Comparison of ENCODE assay signal across 8 cellular contexts in genomic region chr3:49929333-49930240, GRCh38. TPM values are rescaled to one million over a fixed set of nuclear protein-coding genes. Genes with fewer than 3 reads are reported as not detected.
DNase-seq lines count a peak whose midpoint lies in the region; ATAC-seq and TF ChIP-seq lines count a peak whose summit lies in the region.

Gene MON1A (minus strand): TSS chr3:49929811. CDS start chr3:49913346, 16,465 bp downstream.

- no peak within 1 kb of the TSS; the same call in 1 of the 2 replicates for H3K27ac ChIP-seq in HUES6 (ENCODE audit: low read depth, low read length)
- peak within 1 kb of the TSS; percentile 87 to 91 for H3K27ac ChIP-seq in mucosa of rectum (ENCODE audit: low read depth in 2 of 2, low read length in 2 of 2)

- peak; percentile 45 for TF ChIP-seq CTCF in epithelial cell of proximal tubule (conservative IDR thresholded peaks at IDR 0.05; ENCODE audit: low read depth, low read length)

- H3K9me3 ChIP-seq in HUES6 (ENCODE audit: control insufficient read depth, insufficient read depth, low read depth, low read length) (no peaks in the 10 kb centered on the region), mucosa of rectum (ENCODE audit: control insufficient read depth in 2 of 2, low read length in 2 of 2) (no peaks in the 10 kb centered on the region)

- H3K4me3 ChIP-seq in HUES6 (ENCODE audit: low read depth, low read length) (peak within 1 kb of the TSS; percentile 86), epithelial cell of proximal tubule (ENCODE audit: low read depth, low read length) (peak within 1 kb of the TSS; percentile 77), mucosa of rectum (ENCODE audit: low read length in 2 of 2) (peak within 1 kb of the TSS; percentile 80 to 91)

- H3K27me3 ChIP-seq in HUES6 (ENCODE audit: control insufficient read depth, insufficient read depth, low read length) (no peaks in the 10 kb centered on the region), mucosa of rectum (ENCODE audit: control insufficient read depth in 2 of 2, insufficient read depth in 2 of 2, low read length in 2 of 2) (no peaks in the 10 kb centered on the region)

- H3K36me3 ChIP-seq in HUES6 (ENCODE audit: control insufficient read depth, insufficient read depth, low read length) (no peaks in the 10 kb centered on the region), mucosa of rectum (ENCODE audit: control insufficient read depth in 2 of 2, insufficient read depth in 2 of 2, low read length in 2 of 2) (no peaks in the 10 kb centered on the region)

- H3K9ac ChIP-seq in HUES6 (ENCODE audit: low read length), result peak within 1 kb of the TSS; percentile 68
- peak within 1 kb of the TSS; percentile 79 to 83 for H3K9ac ChIP-seq in mucosa of rectum (ENCODE audit: low read depth in 1 of 2, low read length in 2 of 2)

- H3K4me1 ChIP-seq in HUES6 (ENCODE audit: control insufficient read depth, insufficient read depth, low read length) (peaks cover 22% of the 10 kb centered on the region), mucosa of rectum (ENCODE audit: control insufficient read depth in 2 of 2, insufficient read depth in 2 of 2, low read length in 2 of 2) (peaks cover 7 to 10% of the 10 kb centered on the region in 2 donors)

- peak; percentile 85 for ATAC-seq in GM21423 (IDR thresholded peaks at IDR 0.05; ENCODE audit: unreplicated experiment)

- DNase-seq in DMS153 (lab: John Stamatoyannopoulos, UW) (peak; percentile 49), OCI-M1 (lab: John Stamatoyannopoulos, UW) (peak; percentile 89), activated T-cell treated with anti-CD3 and anti-CD28 coated beads for 48 hours (ENCODE audit: low read depth) (peak; percentile 86), epithelial cell of proximal tubule (ENCODE audit: low read depth) (no peak)
- DNase-seq in stimulated activated CD8-positive, alpha-beta memory T cell treated with anti-CD3 and anti-CD28 coated beads, Interleukin-4, amount 100 ng/mL, for 48 hours, result peak; percentile 96

RNA-seq across cellular contexts. Expression of gene MON1A, which starts in this region (rescaled TPM):
- 9.1 and 17.9 TPM in 2 replicates for total RNA-seq in epithelial cell of proximal tubule
